In the genomic region with DNA sequence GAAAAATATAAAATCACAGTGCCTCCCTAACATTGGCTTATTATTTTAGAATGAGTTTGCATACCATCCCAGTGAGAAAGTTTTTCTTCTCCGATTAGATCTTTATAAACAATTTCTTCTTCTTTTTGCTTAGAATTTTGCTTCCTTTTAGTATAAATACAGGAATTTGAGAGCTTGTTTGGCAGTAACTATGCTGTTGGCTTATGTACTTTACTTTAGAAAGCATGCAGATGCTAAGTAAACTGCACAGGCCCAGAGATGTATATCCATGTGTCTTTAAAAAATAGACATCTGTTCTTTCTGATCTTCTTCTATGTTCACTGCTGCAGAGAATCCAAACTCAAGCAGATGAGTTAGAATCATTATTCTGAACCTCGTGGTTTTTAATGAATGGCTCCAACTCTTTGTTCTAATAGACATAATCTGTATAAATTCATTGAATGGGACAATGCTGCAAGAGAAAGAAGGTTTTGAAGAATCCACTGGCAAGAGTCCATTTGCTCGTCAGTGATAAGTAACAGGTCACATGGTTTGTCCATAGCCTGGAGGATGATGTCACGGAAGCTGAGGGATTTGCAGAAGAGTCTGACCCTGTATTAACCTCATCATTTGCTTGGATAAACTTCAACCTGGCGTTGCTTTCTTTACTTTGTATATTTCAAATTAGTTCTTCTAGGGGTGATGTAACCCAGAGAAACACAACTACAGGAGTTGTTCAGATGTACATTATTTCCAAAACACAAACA, we compare ENCODE assay signal across 17 cellular contexts.
DNase-seq lines count a peak whose midpoint lies in the region; ATAC-seq, FAIRE-seq and TF ChIP-seq lines count a peak whose summit lies in the region.
"Had no signal": no experiment of that assay in that cellular context is flagged by ENCODE, and none has a peak within 500 bp of the region (broad histone marks: within the 10 kb centered on the region; RNA-seq: fewer than 3 reads in every experiment).

No MANE protein-coding gene starts in this region.

- WGBS in adrenal gland, 4 donors, result 44 to 51% (median 49%) methylated on average over 5 of the region's 5 CpGs

- H3K4me3 ChIP-seq in adrenal gland (no peak overlapping the region), foreskin fibroblast (ENCODE audit: low read depth in 1 of 2, low read length in 2 of 2) (no peak overlapping the region), retinal pigment epithelial cell (ENCODE audit: low read length) (no peak overlapping the region), neural progenitor cell (no peak overlapping the region)

- H3K27me3 Mint-ChIP-seq in neural progenitor cell (ENCODE audit: insufficient read depth, low read depth), result peaks cover 4% of the 10 kb centered on the region
- no peaks in the 10 kb centered on the region for H3K27me3 Mint-ChIP-seq in activated CD8-positive, alpha-beta memory T cell treated with anti-CD3 and anti-CD28 coated beads, Interleukin-2, amount 10 ng/mL, durations not matched to agents 7 days and 5 days

- no peaks in the 10 kb centered on the region for H3K36me3 Mint-ChIP-seq in neural progenitor cell
- H3K36me3 Mint-ChIP-seq in activated CD8-positive, alpha-beta memory T cell treated with anti-CD3 and anti-CD28 coated beads, Interleukin-2, amount 10 ng/mL, durations not matched to agents 7 days and 5 days, result no peaks in the 10 kb centered on the region

- intact Hi-C loops in adrenal gland (cut with DNase I), result no loop called here

- TF ChIP-seq POLR2A in H54 (IDR thresholded peaks at IDR 0.05; ENCODE audit: low read depth, low read length) (no peak), adrenal gland (IDR thresholded peaks at IDR 0.05) (no peak)

- in situ Hi-C loops in GM13976 (cut with MboI; ENCODE audit: low sequenced_read_pairs, unreplicated experiment), result no loop called here

- FAIRE-seq in H54 (lab: Jason Lieb, UNC), result peak; percentile 78
- FAIRE-seq: H1 had no signal

- H3K79me2 ChIP-seq in neural progenitor cell (ENCODE audit: low read depth), result no peaks in the 10 kb centered on the region

- H3K27ac ChIP-seq in adrenal gland, result no peak overlapping the region
- H3K27ac ChIP-seq in neural progenitor cell, result no peak overlapping the region

- no peaks in the 10 kb centered on the region for H3K9me3 ChIP-seq in adrenal gland (replicated peaks in 1 of 3)
- H3K9me3 ChIP-seq in neural progenitor cell (ENCODE audit: low read depth), result no peaks in the 10 kb centered on the region

- H3K36me3 ChIP-seq in adrenal gland (replicated peaks in 1 of 2) (no peaks in the 10 kb centered on the region), neural progenitor cell (no peaks in the 10 kb centered on the region)

- H3K4me1 ChIP-seq in adrenal gland (replicated peaks in 1 of 2) (no peaks in the 10 kb centered on the region), neural progenitor cell (no peaks in the 10 kb centered on the region)

- H3F3A ChIP-seq in neural progenitor cell (ENCODE audit: low read depth), result no peaks in the 10 kb centered on the region

- no peaks in the 10 kb centered on the region for H3K27me3 ChIP-seq in adrenal gland
- H3K27me3 ChIP-seq in neural progenitor cell, result no peaks in the 10 kb centered on the region

- CTCF ChIA-PET in activated CD8-positive, alpha-beta memory T cell treated with anti-CD3 and anti-CD28 coated beads, Interleukin-2, amount 10 ng/mL, durations not matched to agents 7 days and 5 days (lab: Charles Lee), result no interaction called here

- DNase-seq in H54 (ENCODE audit: insufficient read length, low spot score) (no peak), adrenal gland (peak in 4 of 7 donors; percentile 28 to 60 (median 40)), foreskin fibroblast (peak; percentile 65 to 89), retinal pigment epithelial cell (ENCODE audit: low read depth) (peak; percentile 79), GM13976 (ENCODE audit: low spot score) (no peak), neural progenitor cell (ENCODE audit: low spot score) (no peak)
- no peak for DNase-seq in activated CD8-positive, alpha-beta memory T cell treated with anti-CD3 and anti-CD28 coated beads, Interleukin-2, amount 10 ng/mL, durations not matched to agents 7 days and 5 days
- DNase-seq: activated CD4-positive, alpha-beta T cell treated with anti-CD3 and anti-CD28 coated beads for 4 hours; activated T-cell treated with anti-CD3 and anti-CD28 coated beads, Interleukin-2, amount 50 U/mL, for 48 hours; GDM1; NCI-H1417 treated with DMSO at 0.1 percent for 48 hours; NCI-H345; PC-3; right cardiac atrium; stimulated activated CD4-positive, alpha-beta T cell treated with anti-CD3 and anti-CD28 coated beads, Interleukin-2, amount 100 ng/mL, for 48 hours had no signal

- no peaks in the 10 kb centered on the region for H4K20me1 ChIP-seq in neural progenitor cell (ENCODE audit: low read depth)

- ATAC-seq in HG03045 (IDR thresholded peaks at IDR 0.05; ENCODE audit: unreplicated experiment), result no peak
- no peak for ATAC-seq in activated CD8-positive, alpha-beta memory T cell treated with anti-CD3 and anti-CD28 coated beads, Interleukin-2, amount 10 ng/mL, durations not matched to agents 7 days and 5 days
- ATAC-seq: PC-3 had no signal

- TF ChIP-seq CTCF in adrenal gland (IDR thresholded peaks at IDR 0.05), result no peak
- TF ChIP-seq CTCF in foreskin fibroblast (IDR thresholded peaks at IDR 0.05; ENCODE audit: low read depth, low read length), result no peak
- TF ChIP-seq CTCF in retinal pigment epithelial cell (conservative IDR thresholded peaks at IDR 0.05; ENCODE audit: low read depth, low read length), result no peak
- TF ChIP-seq CTCF in GM13976 (IDR thresholded peaks at IDR 0.05; ENCODE audit: borderline replicate concordance, control extremely low read depth, extremely low read depth, insufficient read depth, missing control alignments), result no peak
- no peak for TF ChIP-seq CTCF in neural progenitor cell (IDR thresholded peaks at IDR 0.05)

- no peak overlapping the region for H3K4me3 Mint-ChIP-seq in neural progenitor cell
- H3K4me3 Mint-ChIP-seq in activated CD8-positive, alpha-beta memory T cell treated with anti-CD3 and anti-CD28 coated beads, Interleukin-2, amount 10 ng/mL, durations not matched to agents 7 days and 5 days, result no peak overlapping the region

- no peak overlapping the region for H3K27ac Mint-ChIP-seq in neural progenitor cell
- H3K27ac Mint-ChIP-seq in activated CD8-positive, alpha-beta memory T cell treated with anti-CD3 and anti-CD28 coated beads, Interleukin-2, amount 10 ng/mL, durations not matched to agents 7 days and 5 days, result no peak overlapping the region

- H2AFZ ChIP-seq in neural progenitor cell (replicated peaks), result no peak overlapping the region

- no peaks in the 10 kb centered on the region for H3K4me1 Mint-ChIP-seq in neural progenitor cell
- no peaks in the 10 kb centered on the region for H3K4me1 Mint-ChIP-seq in activated CD8-positive, alpha-beta memory T cell treated with anti-CD3 and anti-CD28 coated beads, Interleukin-2, amount 10 ng/mL, durations not matched to agents 7 days and 5 days

- H3K4me2 ChIP-seq in neural progenitor cell, result no peak overlapping the region

- no peak overlapping the region for H3K9ac ChIP-seq in neural progenitor cell

- H3K9me3 Mint-ChIP-seq in neural progenitor cell, result peaks cover 2% of the 10 kb centered on the region
- H3K9me3 Mint-ChIP-seq in activated CD8-positive, alpha-beta memory T cell treated with anti-CD3 and anti-CD28 coated beads, Interleukin-2, amount 10 ng/mL, durations not matched to agents 7 days and 5 days (ENCODE audit: low read depth), result no peaks in the 10 kb centered on the region

Comparison
In these comparisons a context has a peak if more than half of its experiments do, and no peak if none do; other contexts are left out.
1. DNase-seq: peak in adrenal gland (4 of 7), foreskin fibroblast (2 of 2) and retinal pigment epithelial cell (single experiment); none in H54 (single experiment), GM13976 (single experiment), neural progenitor cell (single experiment) and activated CD8-positive, alpha-beta memory T cell treated with anti-CD3 and anti-CD28 coated beads, Interleukin-2, amount 10 ng/mL, durations not matched to agents 7 days and 5 days (single experiment).